Comparison of ENCODE assay signal across 1 cellular context in genomic region chr12:111482464-111482863, GRCh38.
TF ChIP-seq lines count a peak whose summit lies in the region.

No MANE protein-coding gene starts in this region.

TF ChIP-seq in GM23338, 12 proteins besides CTCF, POLR2A, EP300 and RAD21 (continued from another document):
- TF ChIP-seq ZNF462 (CRISPR knock-in tag; IDR thresholded peaks at IDR 0.05) (no peak), ZNF114 (CRISPR knock-in tag; IDR thresholded peaks at IDR 0.05) (no peak)
